1 cellular context compared by ENCODE assay signal in genomic region chr20:34990231-34990630, GRCh38.
A peak's percentile ranks its signal among the peaks of the same experiment; 100 is the strongest.
TF ChIP-seq lines count a peak whose summit lies in the region.

No MANE protein-coding gene starts in this region.

TF ChIP-seq in HepG2, 621 proteins besides CTCF, POLR2A, EP300 and RAD21:
- TF ChIP-seq TOPORS (CRISPR knock-in tag; IDR thresholded peaks at IDR 0.05) (no peak), PAF1 (CRISPR knock-in tag; IDR thresholded peaks at IDR 0.05) (peak; percentile 30; the same call in 1 of the 2 replicates), ZNF281 (CRISPR knock-in tag; IDR thresholded peaks at IDR 0.05; ENCODE audit: borderline replicate concordance) (no peak), PHF8 (CRISPR knock-in tag; IDR thresholded peaks at IDR 0.05) (no peak), ZNF841 (CRISPR knock-in tag; IDR thresholded peaks at IDR 0.05; ENCODE audit: borderline replicate concordance) (no peak), TOE1 (CRISPR knock-in tag; IDR thresholded peaks at IDR 0.05) (no peak), KDM2A (CRISPR knock-in tag; IDR thresholded peaks at IDR 0.05; ENCODE audit: borderline replicate concordance, low read depth) (0 out of 2 replicates have a peak, but pooled peaks have one; percentile 12), ZNF180 (CRISPR knock-in tag; IDR thresholded peaks at IDR 0.05; ENCODE audit: borderline replicate concordance, low read depth) (no peak), POGK (CRISPR knock-in tag; conservative IDR thresholded peaks at IDR 0.05) (no peak), CENPT (CRISPR knock-in tag; IDR thresholded peaks at IDR 0.05; ENCODE audit: low read depth) (no peak), NR2F6 (IDR thresholded peaks at IDR 0.05) (no peak), NR2F6 (CRISPR knock-in tag; IDR thresholded peaks at IDR 0.05) (0 out of 2 replicates have a peak, but pooled peaks have one; percentile 4), SCMH1 (CRISPR knock-in tag; IDR thresholded peaks at IDR 0.05; ENCODE audit: borderline replicate concordance) (no peak), HBP1 (CRISPR knock-in tag; IDR thresholded peaks at IDR 0.05; ENCODE audit: low read depth) (no peak), NR0B2 (CRISPR knock-in tag; IDR thresholded peaks at IDR 0.05) (0 out of 2 replicates have a peak, but pooled peaks have one; percentile 4), FOSL2 (CRISPR knock-in tag; IDR thresholded peaks at IDR 0.05) (no peak), RBM22 (optimal IDR thresholded peaks at IDR 0.05; ENCODE audit: low read length) (peak; percentile 40), GABPB1 (CRISPR knock-in tag; IDR thresholded peaks at IDR 0.05) (0 out of 2 replicates have a peak, but pooled peaks have one; percentile 17), IKZF4 (CRISPR knock-in tag; IDR thresholded peaks at IDR 0.05; ENCODE audit: borderline replicate concordance, low read depth, not compliant biosample characterization) (no peak), ZNF275 (CRISPR knock-in tag; IDR thresholded peaks at IDR 0.05; ENCODE audit: borderline replicate concordance) (no peak), ZSCAN20 (CRISPR knock-in tag; IDR thresholded peaks at IDR 0.05; ENCODE audit: borderline replicate concordance) (no peak), ZNF768 (CRISPR knock-in tag; IDR thresholded peaks at IDR 0.05) (no peak), ZC3H13 (CRISPR knock-in tag; IDR thresholded peaks at IDR 0.05) (0 out of 2 replicates have a peak, but pooled peaks have one; percentile 8), NCOA2 (CRISPR knock-in tag; IDR thresholded peaks at IDR 0.05) (no peak)
